ENCODE assay signal across 16 cellular contexts in genomic region chr2:95056461-95057459, GRCh38. TPM values are rescaled to one million over a fixed set of nuclear protein-coding genes. Genes with fewer than 3 reads are reported as not detected.
DNase-seq lines count a peak whose midpoint lies in the region; ATAC-seq and TF ChIP-seq lines count a peak whose summit lies in the region.
"Had no signal": no experiment of that assay in that cellular context is flagged by ENCODE, and none has a peak within 500 bp of the region (broad histone marks: within the 10 kb centered on the region; RNA-seq: fewer than 3 reads in every experiment).

No MANE protein-coding gene starts in this region.

- intact Hi-C loops in spleen (cut with DNase I; ENCODE audit: low total_unique reads): no loop called here

- H3K4me3 Mint-ChIP-seq in T-helper 1 cell treated with Interleukin-12 subunit alpha and Interleukin-12 subunit beta and Interleukin-4 antibody, amounts not matched to agents 30 μg/mL and 1 μg/mL, for 36 hours: no peak overlapping the region
- no peak overlapping the region for H3K4me3 Mint-ChIP-seq in T-helper 17 cell

- no peaks in the 10 kb centered on the region for H3K9me3 Mint-ChIP-seq in T-helper 1 cell treated with Interleukin-12 subunit alpha and Interleukin-12 subunit beta and Interleukin-4 antibody, amounts not matched to agents 30 μg/mL and 1 μg/mL, for 36 hours

- TF ChIP-seq POLR2A in spleen (IDR thresholded peaks at IDR 0.05): no peak

- peaks cover 38% of the 10 kb centered on the region for H3K36me3 Mint-ChIP-seq in T-helper 1 cell treated with Interleukin-12 subunit alpha and Interleukin-12 subunit beta and Interleukin-4 antibody, amounts not matched to agents 30 μg/mL and 1 μg/mL, for 36 hours (ENCODE audit: low read depth)
- H3K36me3 Mint-ChIP-seq in T-helper 17 cell (ENCODE audit: low read depth): no peaks in the 10 kb centered on the region

- no peaks in the 10 kb centered on the region for H4K20me1 ChIP-seq in SK-N-SH (ENCODE audit: insufficient read depth)

- no peak overlapping the region for H3K4me2 ChIP-seq in SK-N-SH

- TF ChIP-seq EP300 in SK-N-SH (IDR thresholded peaks at IDR 0.05; ENCODE audit: borderline replicate concordance in 1 of 2, low read depth in 1 of 2, low read length in 1 of 2): no peak

- H3K4me1 Mint-ChIP-seq in T-helper 1 cell treated with Interleukin-12 subunit alpha and Interleukin-12 subunit beta and Interleukin-4 antibody, amounts not matched to agents 30 μg/mL and 1 μg/mL, for 36 hours (ENCODE audit: low read depth): peaks cover 55% of the 10 kb centered on the region
- H3K4me1 Mint-ChIP-seq in T-helper 17 cell: peaks cover 33% of the 10 kb centered on the region

- no peaks in the 10 kb centered on the region for H3K27me3 Mint-ChIP-seq in T-helper 1 cell treated with Interleukin-12 subunit alpha and Interleukin-12 subunit beta and Interleukin-4 antibody, amounts not matched to agents 30 μg/mL and 1 μg/mL, for 36 hours (ENCODE audit: low read depth)
- H3K27me3 Mint-ChIP-seq in T-helper 17 cell: no peaks in the 10 kb centered on the region

- TF ChIP-seq RAD21 in SK-N-SH (IDR thresholded peaks at IDR 0.05; ENCODE audit: low read length): no peak

- TF ChIP-seq CTCF in spleen (IDR thresholded peaks at IDR 0.05 in 8 of 11, conservative IDR thresholded peaks at IDR 0.05 in 3 of 11) (no peak), SK-N-SH (IDR thresholded peaks at IDR 0.05) (no peak)

- H3K27me3 ChIP-seq in layer of hippocampus (ENCODE audit: control insufficient read depth, insufficient read depth, low read length) (no peaks in the 10 kb centered on the region), spleen (replicated peaks in 1 of 7) (peaks cover 0 to 45% (median 0%) of the 10 kb centered on the region in 7 donors), SK-N-SH (ENCODE audit: insufficient read depth) (peaks cover 53% of the 10 kb centered on the region)
- H3K27me3 ChIP-seq: body of pancreas had no signal

- no peak for DNase-seq in T-helper 1 cell
- DNase-seq in T-helper 17 cell: no peak
- peak; percentile 47 for DNase-seq in spleen
- DNase-seq in SK-N-SH: no peak
- no peak for DNase-seq in stimulated activated CD4-positive, alpha-beta T cell treated with anti-CD3 and anti-CD28 coated beads, Interleukin-4, amount 100 ng/mL, for 1 hour
- DNase-seq in activated CD4-positive, alpha-beta T cell treated with anti-CD3 and anti-CD28 coated beads, Interleukin-2, amount 50 U/mL, for 1 hour: no peak
- DNase-seq: Calu3, NCI-H2227 treated with DMSO at 0.1 percent for 48 hours had no signal

- H3K79me2 ChIP-seq in SK-N-SH (ENCODE audit: insufficient read depth): no peaks in the 10 kb centered on the region

- ATAC-seq in T-helper 17 cell: no peak
- ATAC-seq: right cardiac atrium had no signal

- H3K36me3 ChIP-seq in spleen (no peaks in the 10 kb centered on the region), SK-N-SH (replicated peaks in 1 of 2; ENCODE audit: control insufficient read depth in 1 of 2, insufficient read depth in 2 of 2, low read length in 1 of 2) (no peaks in the 10 kb centered on the region)
- H3K36me3 ChIP-seq: thoracic aorta had no signal

- H3K4me3 ChIP-seq in spleen: no peak overlapping the region
- H3K4me3 ChIP-seq in SK-N-SH (ENCODE audit: low read depth in 2 of 2, low read length in 1 of 2): no peak overlapping the region
- H3K4me3 ChIP-seq: body of pancreas, thoracic aorta had no signal

- no peak overlapping the region for H3K9ac ChIP-seq in SK-N-SH

- POLR2A ChIA-PET in SK-N-SH (lab: Yijun Ruan, JAX): no interaction called here

- H3K27ac Mint-ChIP-seq in T-helper 1 cell treated with Interleukin-12 subunit alpha and Interleukin-12 subunit beta and Interleukin-4 antibody, amounts not matched to agents 30 μg/mL and 1 μg/mL, for 36 hours: peak overlapping the region; percentile 76
- H3K27ac Mint-ChIP-seq in T-helper 17 cell: peak overlapping the region; percentile 4

- CTCF ChIA-PET in SK-N-SH (lab: Yijun Ruan, JAX): interaction anchor here (3.2 kb wide), 1 partner anchor 20 kb away, joined by 15 read pairs; no protein-coding TSS in a partner anchor

- H2AFZ ChIP-seq in SK-N-SH (ENCODE audit: low read depth): no peak overlapping the region

- no peaks in the 10 kb centered on the region for H3K9me2 ChIP-seq in SK-N-SH

- H3F3A ChIP-seq in SK-N-SH (replicated peaks; ENCODE audit: insufficient read depth): no peaks in the 10 kb centered on the region

- 82 to 89% (median 87%) methylated on average over 12 to 15 of the region's 15 CpGs for WGBS in spleen, 5 donors
- 59% methylated on average over 13 of the region's 15 CpGs for WGBS in SK-N-SH (ENCODE audit: low lambda C conversion rate)

- no peaks in the 10 kb centered on the region for H3K9me3 ChIP-seq in T-helper 17 cell (ENCODE audit: control insufficient read depth, low read length, poor library complexity, severe bottlenecking)
- no peaks in the 10 kb centered on the region for H3K9me3 ChIP-seq in spleen
- no peaks in the 10 kb centered on the region for H3K9me3 ChIP-seq in SK-N-SH
- H3K9me3 ChIP-seq: body of pancreas, thoracic aorta had no signal

- H3K27ac ChIP-seq in layer of hippocampus (ENCODE audit: low read depth, low read length) (peak overlapping the region; percentile 97), spleen (no peak overlapping the region), SK-N-SH (ENCODE audit: low read depth in 2 of 2, low read length in 1 of 2) (no peak overlapping the region)
- H3K27ac ChIP-seq: 22Rv1, HL-60, thoracic aorta had no signal

- H3K4me1 ChIP-seq in spleen: no peaks in the 10 kb centered on the region
- no peaks in the 10 kb centered on the region for H3K4me1 ChIP-seq in SK-N-SH (ENCODE audit: control insufficient read depth in 1 of 2, insufficient read depth in 2 of 2, low read depth in 1 of 2, low read length in 1 of 2)

TF ChIP-seq in SK-N-SH, 30 proteins besides CTCF, POLR2A, EP300 and RAD21:
- TF ChIP-seq SMC3 (IDR thresholded peaks at IDR 0.05; ENCODE audit: low read depth, low read length) (no peak), NRF1 (IDR thresholded peaks at IDR 0.05; ENCODE audit: low read depth, low read length) (no peak), FOSL2 (IDR thresholded peaks at IDR 0.05; ENCODE audit: borderline replicate concordance, low read depth) (no peak), USF2 (IDR thresholded peaks at IDR 0.05; ENCODE audit: borderline replicate concordance, low read depth, low read length) (no peak), EZH2phosphoT487 (IDR thresholded peaks at IDR 0.05; ENCODE audit: borderline replicate concordance, low read depth) (no peak), REST (IDR thresholded peaks at IDR 0.05; ENCODE audit: low read depth, low read length) (no peak), NFIC (IDR thresholded peaks at IDR 0.05; ENCODE audit: borderline replicate concordance) (no peak), RFX5 (IDR thresholded peaks at IDR 0.05; ENCODE audit: low read length) (no peak), TCF12 (IDR thresholded peaks at IDR 0.05) (no peak), GATA2 (CRISPR knock-in tag; IDR thresholded peaks at IDR 0.05) (no peak), ELF1 (IDR thresholded peaks at IDR 0.05) (no peak), USF1 (IDR thresholded peaks at IDR 0.05; ENCODE audit: borderline replicate concordance, low read depth) (no peak)

RNA-seq across cellular contexts. Expression of gene MAL, which starts 31.3 kb away (rescaled TPM):
- total RNA-seq in T-helper 17 cell (100 to 1,000 TPM; 127 to 159 TPM), spleen (10 to 100 TPM in 3 of 7 donors, 1 to 10 TPM in 4; 4.7 to 18.8 (median 8.1) TPM)
- polyA plus RNA-seq in spleen (10 to 100 TPM in 1 of 3 donors, 1 to 10 TPM in 2; 8.4 to 12.7 (median 9.0) TPM), SK-N-SH (2012; rRNA removed) (not detected in 2 replicates)
- polyA plus RNA-seq in SK-N-SH (2012; cell fraction: cytosol; rRNA removed): not detected in 2 replicates
- not detected in 2 replicates for polyA plus RNA-seq in SK-N-SH (2012; cell fraction: nucleus; rRNA removed)
- total RNA-seq: body of pancreas, Calu3, mesenteric fat pad, thoracic aorta had no signal

Comparison
In these comparisons a context has a peak if more than half of its experiments do, and no peak if none do; other contexts are left out.
1. RNA of gene MAL, which starts 31.3 kb away (total RNA-seq): 127 to 159 TPM in T-helper 17 cell; 4.7 to 18.8 TPM in spleen; every median in the first group is over 4 times any median in the second.